8 cellular contexts compared by ENCODE assay signal in genomic region chr16:85002643-85003042, GRCh38. TPM values are rescaled to one million over a fixed set of nuclear protein-coding genes. Genes with fewer than 3 reads are reported as not detected.
DNase-seq lines count a peak whose midpoint lies in the region; ATAC-seq and TF ChIP-seq lines count a peak whose summit lies in the region.

No MANE protein-coding gene starts in this region.

- H3K4me3 Mint-ChIP-seq in IgD-negative memory B cell: peak overlapping the region; percentile 49 to 72 (median 65)

- H3K27me3 Mint-ChIP-seq in IgD-negative memory B cell: no peaks in the 10 kb centered on the region

- peaks cover 14 to 46% (median 31%) of the 10 kb centered on the region in 4 donors for H3K4me1 ChIP-seq in liver (ENCODE audit: control insufficient read depth in 4 of 4, insufficient read depth in 4 of 4, low read length in 3 of 4)

- H3K9me3 Mint-ChIP-seq in IgD-negative memory B cell: no peaks in the 10 kb centered on the region

- no peak for ATAC-seq in GM19395 (IDR thresholded peaks at IDR 0.05; ENCODE audit: unreplicated experiment)

- DNase-seq in stromal cell of bone marrow (ENCODE audit: low read depth) (peak; percentile 56), HT-29 (ENCODE audit: low spot score) (no peak), iPS-NIHi7 (ENCODE audit: extremely low spot score) (no peak)
- no peak for DNase-seq in stimulated activated CD4-positive, alpha-beta T cell treated with anti-CD3 and anti-CD28 coated beads, Interleukin-4, amount 100 ng/mL, for 4 hours

- H3K4me3 ChIP-seq in liver (ENCODE audit: low read depth in 1 of 3, low read length in 3 of 3): no peak overlapping the region

- no peaks in the 10 kb centered on the region for H3K36me3 Mint-ChIP-seq in IgD-negative memory B cell

- H3K27me3 ChIP-seq in liver (ENCODE audit: control insufficient read depth in 4 of 4, insufficient read depth in 4 of 4, low read length in 3 of 4): no peaks in the 10 kb centered on the region

- H3K4me1 Mint-ChIP-seq in IgD-negative memory B cell: peaks cover 30 to 49% (median 31%) of the 10 kb centered on the region in 3 donors

- no peaks in the 10 kb centered on the region for H3K9me3 ChIP-seq in liver (ENCODE audit: control insufficient read depth in 4 of 4, low read length in 3 of 4)

- TF ChIP-seq RAD21 in liver (IDR thresholded peaks at IDR 0.05): no peak

- WGBS in liver: 74% methylated on average over 12 of the region's 12 CpGs

- H3K27ac ChIP-seq in angular gyrus (ENCODE audit: low read depth, low read length) (peak overlapping the region; percentile 63), liver (ENCODE audit: low read depth in 1 of 2, low read length in 2 of 2) (peak overlapping the region; percentile 78 to 80)

- no peaks in the 10 kb centered on the region for H3K36me3 ChIP-seq in liver (ENCODE audit: control insufficient read depth in 4 of 4, insufficient read depth in 3 of 4, low read depth in 1 of 4, low read length in 3 of 4)

- H3K27ac Mint-ChIP-seq in IgD-negative memory B cell: peak overlapping the region in 1 of 3 donors; percentile 91

- no peak for TF ChIP-seq CTCF in liver (IDR thresholded peaks at IDR 0.05; ENCODE audit: low read depth, low read length, missing input control)

- peak overlapping the region in 1 of 2 donors; percentile 10 for H3K9ac ChIP-seq in liver (ENCODE audit: low read depth in 1 of 2, low read length in 2 of 2)

TF ChIP-seq in liver, 16 proteins besides CTCF, POLR2A, EP300 and RAD21:
- TF ChIP-seq SP1 (IDR thresholded peaks at IDR 0.05) (no peak), EGR1 (IDR thresholded peaks at IDR 0.05; ENCODE audit: low read depth in 2 of 2) (no peak), HNF4A (conservative IDR thresholded peaks at IDR 0.05) (no peak), ATF3 (IDR thresholded peaks at IDR 0.05) (no peak), GABPA (IDR thresholded peaks at IDR 0.05 in 1 of 2, conservative IDR thresholded peaks at IDR 0.05 in 1 of 2) (no peak), ZBTB33 (IDR thresholded peaks at IDR 0.05) (no peak), HNF4G (IDR thresholded peaks at IDR 0.05) (no peak), RXRA (IDR thresholded peaks at IDR 0.05) (no peak), REST (IDR thresholded peaks at IDR 0.05) (no peak)

RNA-seq across cellular contexts. Expression of gene ZDHHC7, which starts 8.7 kb away (rescaled TPM):
- 30.8 TPM for polyA plus RNA-seq in IgD-negative memory B cell
- total RNA-seq in liver: 10 to 100 TPM; 14.5 to 14.9 TPM
- polyA plus RNA-seq in liver: 1 to 10 TPM; 2.5 to 9.7 TPM
- total RNA-seq in HT-29 (2014; rRNA removed; shearing (Covaris generic)): 40.1 and 40.3 TPM in 2 replicates

RNA-seq across cellular contexts. Expression of gene KIAA0513, which starts 25.0 kb away (rescaled TPM):
- polyA plus RNA-seq in IgD-negative memory B cell (1.1 TPM), liver (1 to 10 TPM; 1.5 to 1.8 TPM)
- 1 to 10 TPM; 3.9 to 5.9 TPM for total RNA-seq in liver
- total RNA-seq in HT-29 (2014; rRNA removed; shearing (Covaris generic)): 0.91 and 1.2 TPM in 2 replicates
